Comparison of ENCODE assay signal across 8 cellular contexts in genomic region chr3:101813817-101814440, GRCh38. TPM values are rescaled to one million over a fixed set of nuclear protein-coding genes. Genes with fewer than 3 reads are reported as not detected.
DNase-seq lines count a peak whose midpoint lies in the region; ATAC-seq and TF ChIP-seq lines count a peak whose summit lies in the region.

No MANE protein-coding gene starts in this region.

- no peak for TF ChIP-seq EP300 in transverse colon (IDR thresholded peaks at IDR 0.05; ENCODE audit: low read depth)

- H3K27ac ChIP-seq in transverse colon, result no peak overlapping the region

- no peaks in the 10 kb centered on the region for H3K27me3 ChIP-seq in transverse colon

- in situ Hi-C loops in transverse colon (cut with MboI; ENCODE audit: low pct_ligation_motif_present in 1 of 4, low pct_unique_long_range_greater_than_20kb in 1 of 4, low sequenced_read_pairs in 3 of 4), result loop anchor here in 1 of 4 donors (10.0 to 25.0 kb wide), 2 partner anchors 411 to 723 kb away; no protein-coding TSS in a partner anchor

- TF ChIP-seq CTCF in transverse colon (IDR thresholded peaks at IDR 0.05), result peak; percentile 54 to 73 (median 57)

- intact Hi-C loops in Right ventricle myocardium superior (cut with DNase I), result loop anchor here (5.0 kb wide), 1 partner anchor 38 kb away; no protein-coding TSS in a partner anchor
- intact Hi-C loops in cardiac septum (cut with DNase I), result loop anchor here (5.0 kb wide), 1 partner anchor 38 kb away; no protein-coding TSS in a partner anchor
- intact Hi-C loops in left ventricle myocardium superior (cut with micrococcal nuclease), result loop anchor here (2.0 kb wide), 1 partner anchor 411 kb away; no protein-coding TSS in a partner anchor
- intact Hi-C loops in transverse colon (cut with DNase I; ENCODE audit: low total_unique reads), result loop anchor here (2.0 kb wide), 1 partner anchor 411 kb away; no protein-coding TSS in a partner anchor

- peak; percentile 45 for ATAC-seq in Right ventricle myocardium superior (ENCODE audit: poor library complexity)
- ATAC-seq in SK-N-SH treated with all-trans-retinoic acid at 6 μM for 48 hours, result peak; percentile 41
- ATAC-seq in left ventricle myocardium superior, result peak; percentile 22
- no peak for ATAC-seq in HG03196 (IDR thresholded peaks at IDR 0.05; ENCODE audit: unreplicated experiment)
- no peak for ATAC-seq in HG03520 (IDR thresholded peaks at IDR 0.05; ENCODE audit: unreplicated experiment)

- no peaks in the 10 kb centered on the region for H3K9me3 ChIP-seq in transverse colon

- TF ChIP-seq POLR2A in transverse colon (IDR thresholded peaks at IDR 0.05), result no peak

- H3K4me1 ChIP-seq in transverse colon, result peaks cover 8 to 31% (median 15%) of the 10 kb centered on the region in 4 donors

- no peaks in the 10 kb centered on the region for H3K36me3 ChIP-seq in transverse colon

- DNase-seq in Right ventricle myocardium superior, result no peak
- DNase-seq in cardiac septum (ENCODE audit: low spot score), result no peak
- DNase-seq in left ventricle myocardium superior, result no peak
- DNase-seq in transverse colon, result no peak
- DNase-seq in NCI-H510A (lab: John Stamatoyannopoulos, UW), result no peak

- 47 to 55% methylated on average over 7 of the region's 7 CpGs for WGBS in transverse colon (ENCODE audit: low coverage in 1 of 2), 2 donors

- no peak overlapping the region for H3K4me3 ChIP-seq in transverse colon

TF ChIP-seq in SK-N-SH treated with all-trans-retinoic acid at 6 μM for 48 hours, 23 proteins besides CTCF, POLR2A, EP300 and RAD21:
- TF ChIP-seq BACH2 (CRISPR knock-in tag; IDR thresholded peaks at IDR 0.05; ENCODE audit: borderline replicate concordance), result no peak
- no peak for TF ChIP-seq TOX (CRISPR knock-in tag; IDR thresholded peaks at IDR 0.05; ENCODE audit: borderline replicate concordance)
- 0 out of 2 replicates have a peak, but pooled peaks have one; percentile 25 for TF ChIP-seq TCF4 (CRISPR knock-in tag; IDR thresholded peaks at IDR 0.05; ENCODE audit: borderline replicate concordance)
- no peak for TF ChIP-seq ZNF8 (CRISPR knock-in tag; IDR thresholded peaks at IDR 0.05)
- no peak for TF ChIP-seq ESRRG (CRISPR knock-in tag; IDR thresholded peaks at IDR 0.05)
- TF ChIP-seq GLIS3 (CRISPR knock-in tag; IDR thresholded peaks at IDR 0.05), result no peak
- 0 out of 2 replicates have a peak, but pooled peaks have one; percentile 57 for TF ChIP-seq CSRNP3 (CRISPR knock-in tag; IDR thresholded peaks at IDR 0.05)
- 0 out of 2 replicates have a peak, but pooled peaks have one; percentile 6 for TF ChIP-seq ISL1 (CRISPR knock-in tag; IDR thresholded peaks at IDR 0.05)

RNA-seq across cellular contexts. Expression of gene NXPE3, which starts 34.9 kb away (rescaled TPM):
- total RNA-seq in Right ventricle myocardium superior (45.5 TPM), cardiac septum (26.9 TPM), left ventricle myocardium superior (48.0 TPM), transverse colon (1 to 10 TPM; 2.2 to 8.1 (median 2.9) TPM)

RNA-seq across cellular contexts. Expression of gene NFKBIZ, which starts 35.4 kb away (rescaled TPM):
- total RNA-seq in Right ventricle myocardium superior (12.9 TPM), cardiac septum (16.0 TPM), left ventricle myocardium superior (15.9 TPM), transverse colon (100 to 1,000 TPM in 3 of 4 donors, 10 to 100 TPM in 1; 92.4 to 333 (median 176) TPM)

Comparison
In these comparisons a context has a peak if more than half of its experiments do, and no peak if none do; other contexts are left out.
1. ATAC-seq: peak in Right ventricle myocardium superior (single experiment), SK-N-SH treated with all-trans-retinoic acid at 6 μM for 48 hours (single experiment) and left ventricle myocardium superior (single experiment); none in HG03196 (single experiment) and HG03520 (single experiment).